8 cellular contexts compared by ENCODE assay signal in the genomic region with DNA sequence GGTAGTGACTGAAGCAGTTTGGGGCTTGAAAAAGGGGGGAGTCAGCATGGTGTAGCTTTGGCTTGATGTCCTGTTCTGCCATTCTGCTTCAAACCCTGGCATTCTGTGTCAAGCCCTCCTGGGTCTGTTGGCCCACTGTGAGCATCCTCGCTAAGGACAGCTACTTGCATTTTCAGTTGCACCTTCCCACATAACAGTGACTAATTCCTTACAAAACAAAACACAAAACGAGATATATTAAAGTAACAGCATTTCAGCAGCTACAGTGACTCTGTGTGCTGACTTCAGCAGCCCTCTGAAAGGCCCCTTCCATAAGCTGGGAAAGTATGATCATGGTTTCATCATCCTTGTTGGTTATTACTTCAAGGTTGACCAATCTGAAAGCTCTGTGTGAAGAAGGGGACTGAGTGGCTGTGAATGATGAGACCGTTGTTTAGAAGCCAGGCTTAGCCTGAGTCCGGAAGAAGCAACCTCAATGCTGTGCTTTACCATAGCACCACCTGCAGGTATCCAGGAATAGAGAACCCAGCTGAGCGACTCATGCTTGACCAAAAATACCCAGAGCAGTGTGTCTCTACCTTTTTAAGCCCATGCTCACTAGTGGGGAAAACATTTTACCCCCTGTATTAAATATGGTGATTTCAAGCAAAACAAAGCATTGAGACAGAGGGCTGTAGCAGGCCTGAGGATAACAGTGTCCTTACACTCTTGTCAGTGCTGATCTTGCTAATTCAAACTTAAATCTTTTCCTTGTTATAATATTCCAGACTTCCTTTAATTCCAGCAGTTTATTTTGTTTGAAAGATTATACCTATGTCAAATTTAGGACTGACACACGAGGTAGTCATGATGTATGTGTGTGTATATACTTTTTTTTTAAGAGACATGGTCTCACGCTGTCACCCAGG. TPM values are rescaled to one million over a fixed set of nuclear protein-coding genes. Genes with fewer than 3 reads are reported as not detected.
DNase-seq lines count a peak whose midpoint lies in the region; ATAC-seq and TF ChIP-seq lines count a peak whose summit lies in the region.

No MANE protein-coding gene starts in this region.

- H3K27ac ChIP-seq in tibial nerve, result no peak overlapping the region

- DNase-seq in Right ventricle myocardium inferior (ENCODE audit: missing footprints), result no peak
- DNase-seq in cardiac septum (ENCODE audit: low spot score), result no peak
- peak in 4 of 5 experiments; percentile 4 to 87 (median 9) for DNase-seq in T-helper 2 cell
- DNase-seq in ecto neural progenitor cell (ENCODE audit: low spot score), result peak; percentile 54
- peak; percentile 52 for DNase-seq in medulla oblongata (ENCODE audit: extremely low spot score)
- DNase-seq in tibial nerve (ENCODE audit: low spot score in 2 of 2), result peak in 1 of 2 donors; percentile 21

- H3K9me3 Mint-ChIP-seq in IgD-negative memory B cell, result no peaks in the 10 kb centered on the region

- TF ChIP-seq POLR2A in tibial nerve (IDR thresholded peaks at IDR 0.05), result no peak

- H3K36me3 Mint-ChIP-seq in IgD-negative memory B cell, result peaks cover 5% of the 10 kb centered on the region

- no peak overlapping the region for H3K4me3 ChIP-seq in tibial nerve

- peak; percentile 70 for ATAC-seq in Right ventricle myocardium inferior
- peak; percentile 89 for ATAC-seq in GM21825 (IDR thresholded peaks at IDR 0.05; ENCODE audit: unreplicated experiment)

- peak; percentile 38 to 48 (median 45) for TF ChIP-seq CTCF in tibial nerve (IDR thresholded peaks at IDR 0.05)

- H3K36me3 ChIP-seq in tibial nerve, result peaks cover 0 to 8% (median 0%) of the 10 kb centered on the region in 3 donors

- intact Hi-C loops in Right ventricle myocardium inferior (cut with DNase I), result loop anchor here (5.0 kb wide), 1 partner anchor 173 kb away; the partner anchor contains the start of gene TCTN3
- intact Hi-C loops in cardiac septum (cut with DNase I), result loop anchor here (2.0 to 10.0 kb wide), 2 partner anchors 172 to 490 kb away; partner anchors contain the start of gene TCTN3

- H3K27me3 Mint-ChIP-seq in IgD-negative memory B cell, result no peaks in the 10 kb centered on the region

- peak overlapping the region; percentile 7 to 94 (median 89) for H3K27ac Mint-ChIP-seq in IgD-negative memory B cell

- no peak for TF ChIP-seq EP300 in tibial nerve (IDR thresholded peaks at IDR 0.05)

- H3K4me3 Mint-ChIP-seq in IgD-negative memory B cell, result no peak overlapping the region

- WGBS in tibial nerve, 2 donors, result 33 to 38% methylated on average over 7 of the region's 7 CpGs

- H3K4me1 Mint-ChIP-seq in IgD-negative memory B cell, result peaks cover 11 to 12% (median 12%) of the 10 kb centered on the region in 3 donors

- H3K4me1 ChIP-seq in tibial nerve, result peaks cover 0 to 8% (median 0%) of the 10 kb centered on the region in 4 donors

- no peaks in the 10 kb centered on the region for H3K9me3 ChIP-seq in tibial nerve

- H3K27me3 ChIP-seq in tibial nerve, result no peaks in the 10 kb centered on the region

RNA-seq across cellular contexts. Expression of gene CC2D2B, which starts 42.6 kb away (rescaled TPM):
- 0.22 TPM for total RNA-seq in Right ventricle myocardium inferior
- total RNA-seq in cardiac septum, result 1.5 TPM
- polyA plus RNA-seq in IgD-negative memory B cell, result 0.28 TPM
- total RNA-seq in tibial nerve, result 10 to 100 TPM in 1 of 4 donors, 1 to 10 TPM in 2, not detected in 1; 1.1 to 23.7 (median 1.8) TPM

Comparison
In these comparisons a context has a peak if more than half of its experiments do, and no peak if none do; other contexts are left out.
1. DNase-seq: peak in T-helper 2 cell (4 of 5), ecto neural progenitor cell (single experiment) and medulla oblongata (single experiment); none in Right ventricle myocardium inferior (single experiment) and cardiac septum (single experiment).